Comparison of ENCODE assay signal across 19 cellular contexts in genomic region chr12:28413455-28414109, GRCh38.
A peak's percentile ranks its signal among the peaks of the same experiment; 100 is the strongest.
DNase-seq lines count a peak whose midpoint lies in the region; ATAC-seq and FAIRE-seq lines count a peak whose summit lies in the region.
"Had no signal": no experiment of that assay in that cellular context is flagged by ENCODE, and none has a peak within 500 bp of the region (broad histone marks: within the 10 kb centered on the region; RNA-seq: fewer than 3 reads in every experiment).

No MANE protein-coding gene starts in this region.

- peak; percentile 92 for ATAC-seq in GM18868 (IDR thresholded peaks at IDR 0.05; ENCODE audit: unreplicated experiment)
- ATAC-seq in HG02571 (IDR thresholded peaks at IDR 0.05; ENCODE audit: unreplicated experiment), result peak; percentile 94
- peak; percentile 56 for ATAC-seq in HG03460 (IDR thresholded peaks at IDR 0.05; ENCODE audit: unreplicated experiment)
- ATAC-seq in GM21723 (IDR thresholded peaks at IDR 0.05; ENCODE audit: unreplicated experiment), result no peak
- ATAC-seq: pancreas had no signal

- DNase-seq in NCI-H1417 (lab: John Stamatoyannopoulos, UW) (no peak), SIG-M5 treated with dmso at 0.1 percent for 504 hours (lab: John Stamatoyannopoulos, UW; ENCODE audit: unreplicated experiment) (no peak), COLO668 (lab: John Stamatoyannopoulos, UW; ENCODE audit: unreplicated experiment) (no peak)
- DNase-seq: activated CD4-positive, CD25-positive, alpha-beta regulatory T cell; aorta; foreskin melanocyte; GOT3; left ventricle myocardium inferior; NCI-H2107; NCI-H748 treated with DMSO at 0.1 percent for 48 hours; pancreas; RPMI8226; stimulated activated CD4-positive, alpha-beta T cell treated with anti-CD3 and anti-CD28 coated beads, Interleukin-4, amount 100 ng/mL, for 4 hours; tibial artery had no signal

- peak; percentile 49 for FAIRE-seq in colon (lab: Jason Lieb, UNC)
- FAIRE-seq: pancreas had no signal
